In genomic region chr20:58447733-58448391, GRCh38 we compare ENCODE assay signal across 9 cellular contexts. TPM values are rescaled to one million over a fixed set of nuclear protein-coding genes. Genes with fewer than 3 reads are reported as not detected.
DNase-seq lines count a peak whose midpoint lies in the region; ATAC-seq, FAIRE-seq and TF ChIP-seq lines count a peak whose summit lies in the region.
"Had no signal": no experiment of that assay in that cellular context is flagged by ENCODE, and none has a peak within 500 bp of the region (broad histone marks: within the 10 kb centered on the region; RNA-seq: fewer than 3 reads in every experiment).

No MANE protein-coding gene starts in this region.

- POLR2A ChIA-PET in A549 (lab: Yijun Ruan, JAX) = no interaction called here
- POLR2A ChIA-PET in GM10248 (lab: Yijun Ruan, JAX) = no interaction called here
- POLR2A ChIA-PET in naive thymus-derived CD8-positive, alpha-beta T cell (lab: Charles Lee) = no interaction called here

- DNase-seq in A549 (ENCODE audit: low read depth in 1 of 2, low spot score in 1 of 2) (peak; percentile 48 to 62), GM10248 (ENCODE audit: extremely low spot score) (peak; percentile 63), NCI-H2029 treated with DMSO at 0.1 percent for 48 hours (lab: John Stamatoyannopoulos, UW) (peak; percentile 29), epithelial cell of esophagus (ENCODE audit: low read depth) (peak; percentile 63), urothelium cell line (ENCODE audit: low spot score) (peak; percentile 66)
- peak; percentile 88 for DNase-seq in activated CD4-positive, alpha-beta T cell treated with anti-CD3 and anti-CD28 coated beads, Interleukin-2, amount 10 ng/mL, durations not matched to agents 24 days and 14 days
- peak; percentile 24 to 73 (median 48) for DNase-seq in naive thymus-derived CD8-positive, alpha-beta T cell

- peaks cover 38% of the 10 kb centered on the region for H3K36me3 Mint-ChIP-seq in activated CD4-positive, alpha-beta T cell treated with anti-CD3 and anti-CD28 coated beads, Interleukin-2, amount 10 ng/mL, durations not matched to agents 24 days and 14 days (ENCODE audit: low read depth)
- H3K36me3 Mint-ChIP-seq in naive thymus-derived CD8-positive, alpha-beta T cell = peaks cover 0 to 72% (median 15%) of the 10 kb centered on the region in 3 donors

- TF ChIP-seq RAD21 in A549 (conservative IDR thresholded peaks at IDR 0.05 in 1 of 2, IDR thresholded peaks at IDR 0.05 in 1 of 2) = peak; percentile 83 to 88

- no peak for FAIRE-seq in A549 (lab: Jason Lieb, UNC)
- no peak for FAIRE-seq in urothelium cell line (lab: Jason Lieb, UNC)

- H3K4me2 ChIP-seq in A549 = no peak overlapping the region

- TF ChIP-seq CTCF in A549 (IDR thresholded peaks at IDR 0.05) (peak; percentile 74), GM10248 (IDR thresholded peaks at IDR 0.05; ENCODE audit: control extremely low read depth, extremely low read depth, low read depth, missing control alignments) (peak; percentile 83), epithelial cell of esophagus (IDR thresholded peaks at IDR 0.05; ENCODE audit: insufficient read depth, low read depth, low read length, missing control alignments) (peak; percentile 81)

- H3K27me3 Mint-ChIP-seq in activated CD4-positive, alpha-beta T cell treated with anti-CD3 and anti-CD28 coated beads, Interleukin-2, amount 10 ng/mL, durations not matched to agents 24 days and 14 days = no peaks in the 10 kb centered on the region
- no peaks in the 10 kb centered on the region for H3K27me3 Mint-ChIP-seq in naive thymus-derived CD8-positive, alpha-beta T cell

- CTCF ChIA-PET in A549 (lab: Yijun Ruan, JAX) = interaction anchor here (0.6 to 4.5 kb wide), 41 partner anchors 10 to 1206 kb away, joined by 3 to 42 read pairs (median 4); partner anchors contain the start of gene STX16
- CTCF ChIA-PET in GM10248 (lab: Yijun Ruan, JAX) = interaction anchor here (0.6 to 3.8 kb wide), 28 partner anchors 9 to 218 kb away, joined by 3 to 31 read pairs (median 4); partner anchors contain the start of gene VAPB

- H3K4me1 Mint-ChIP-seq in activated CD4-positive, alpha-beta T cell treated with anti-CD3 and anti-CD28 coated beads, Interleukin-2, amount 10 ng/mL, durations not matched to agents 24 days and 14 days = peaks cover 10% of the 10 kb centered on the region
- peaks cover 0 to 11% (median 6%) of the 10 kb centered on the region in 4 donors for H3K4me1 Mint-ChIP-seq in naive thymus-derived CD8-positive, alpha-beta T cell

- no peak overlapping the region for H3K27ac ChIP-seq in A549

- TF ChIP-seq POLR2A in A549 (IDR thresholded peaks at IDR 0.05; ENCODE audit: low read length) = no peak

- TF ChIP-seq EP300 in A549 (IDR thresholded peaks at IDR 0.05) = no peak

- ATAC-seq in A549 (peak; percentile 93 to 94), HG03469 (IDR thresholded peaks at IDR 0.05; ENCODE audit: unreplicated experiment) (no peak)
- ATAC-seq in naive thymus-derived CD8-positive, alpha-beta T cell = peak; percentile 70 to 79

- 59% methylated on average over 7 of the region's 7 CpGs for WGBS in A549 (ENCODE audit: missing lambda C conversion rate)

- H3K9me3 Mint-ChIP-seq in activated CD4-positive, alpha-beta T cell treated with anti-CD3 and anti-CD28 coated beads, Interleukin-2, amount 10 ng/mL, durations not matched to agents 24 days and 14 days = no peaks in the 10 kb centered on the region
- H3K9me3 Mint-ChIP-seq in naive thymus-derived CD8-positive, alpha-beta T cell = peaks cover 0 to 1% (median 0%) of the 10 kb centered on the region in 9 donors

- H3K9me3 ChIP-seq in A549 = no peaks in the 10 kb centered on the region
- H3K9me3 ChIP-seq: HAP-1 had no signal

- no peak overlapping the region for H3K4me3 Mint-ChIP-seq in activated CD4-positive, alpha-beta T cell treated with anti-CD3 and anti-CD28 coated beads, Interleukin-2, amount 10 ng/mL, durations not matched to agents 24 days and 14 days
- H3K4me3 Mint-ChIP-seq in naive thymus-derived CD8-positive, alpha-beta T cell = no peak overlapping the region

- H3K4me3 ChIP-seq in A549 (no peak overlapping the region), epithelial cell of esophagus (ENCODE audit: low read length) (no peak overlapping the region)
- H3K4me3 ChIP-seq: HAP-1 had no signal

- H3K4me1 ChIP-seq in A549 = no peaks in the 10 kb centered on the region
- H3K4me1 ChIP-seq: HAP-1 had no signal

- intact Hi-C loops in activated CD4-positive, alpha-beta T cell treated with anti-CD3 and anti-CD28 coated beads, Interleukin-2, amount 10 ng/mL, durations not matched to agents 24 days and 14 days (cut with micrococcal nuclease) = loop anchor here (1.0 to 10.0 kb wide), 2 partner anchors 133 to 211 kb away; no protein-coding TSS in a partner anchor

- no peak overlapping the region for H3K27ac Mint-ChIP-seq in activated CD4-positive, alpha-beta T cell treated with anti-CD3 and anti-CD28 coated beads, Interleukin-2, amount 10 ng/mL, durations not matched to agents 24 days and 14 days
- H3K27ac Mint-ChIP-seq in naive thymus-derived CD8-positive, alpha-beta T cell = peak overlapping the region in 6 of 10 donors; percentile 8 to 58 (median 34)

TF ChIP-seq in A549, 52 proteins besides CTCF, POLR2A, EP300 and RAD21:
- TF ChIP-seq SMC3 (IDR thresholded peaks at IDR 0.05) (peak; percentile 83), BCL3 (IDR thresholded peaks at IDR 0.05) (no peak)

RNA-seq across cellular contexts. Expression of gene VAPB, which starts 58.8 kb away (rescaled TPM):
- 39.6 and 44.0 TPM in 2 replicates for polyA plus RNA-seq in A549 (2011; rRNA removed)
- 22.2 and 23.4 TPM in 2 replicates for polyA plus RNA-seq in A549 (2012; cell fraction: cytosol; rRNA removed)
- 15.5 and 24.9 TPM in 2 replicates for polyA plus RNA-seq in A549 (2012; cell fraction: nucleus; rRNA removed)
- polyA plus RNA-seq in A549 (2017; fragmentation: RNase III; extraction: RNeasy Plus Mini Kit Qiagen cat#74134 plus additional on column Dnase treatment) = 43.8 to 45.8 TPM (median 45.4 TPM) in 3 replicates
- polyA minus RNA-seq in A549 (2011; rRNA and poly(A)+ RNA removed) = 19.3 and 21.1 TPM in 2 replicates
- total RNA-seq in activated CD4-positive, alpha-beta T cell treated with anti-CD3 and anti-CD28 coated beads, Interleukin-2, amount 10 ng/mL, durations not matched to agents 24 days and 14 days = 35.0 and 36.5 TPM in 2 replicates
- 10 to 100 TPM; 34.0 to 34.3 TPM for total RNA-seq in naive thymus-derived CD8-positive, alpha-beta T cell
- 10 to 100 TPM; 24.7 to 34.1 (median 28.4) TPM for polyA plus RNA-seq in naive thymus-derived CD8-positive, alpha-beta T cell

Comparison
In these comparisons a context has a peak if more than half of its experiments do, and no peak if none do; other contexts are left out.
1. DNase-seq: peak in every context shown above with its lines; median percentile 88 in activated CD4-positive, alpha-beta T cell treated with anti-CD3 and anti-CD28 coated beads, Interleukin-2, amount 10 ng/mL, durations not matched to agents 24 days and 14 days; 66 in urothelium cell line; 63 in GM10248; 63 in epithelial cell of esophagus; 55 in A549; 48 in naive thymus-derived CD8-positive, alpha-beta T cell; 29 in NCI-H2029 treated with DMSO at 0.1 percent for 48 hours.